In the genomic region with DNA sequence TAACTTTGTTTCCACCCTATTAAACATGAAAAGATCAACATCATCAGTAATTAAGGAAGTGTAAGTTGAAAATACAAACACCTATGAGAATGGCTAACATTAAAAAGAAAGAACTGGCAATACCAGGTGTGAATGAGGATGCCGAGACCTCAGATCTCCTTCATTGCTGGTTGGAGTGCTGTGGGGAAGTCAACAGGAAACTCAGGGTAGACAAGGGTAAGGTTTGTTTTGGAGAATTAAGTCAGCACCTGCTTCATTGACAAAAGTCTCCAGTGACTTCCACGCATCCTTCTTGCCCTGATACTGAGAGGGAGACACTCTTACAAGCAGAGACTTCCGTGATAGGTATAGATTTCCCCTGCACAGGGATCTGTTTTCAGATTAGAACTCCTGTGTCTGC, we compare ENCODE assay signal across 24 cellular contexts.
"Had no signal": no experiment of that assay in that cellular context is flagged by ENCODE, and none has a peak within 500 bp of the region (broad histone marks: within the 10 kb centered on the region; RNA-seq: fewer than 3 reads in every experiment).

No MANE protein-coding gene starts in this region.

- H3K9me3 Mint-ChIP-seq: activated CD8-positive, alpha-beta T cell treated with anti-CD3 and anti-CD28 coated beads for 36 hours; activated naive CD8-positive, alpha-beta T cell treated with anti-CD3 and anti-CD28 coated beads, Interleukin-2, amount 50 U/mL, for 24 hours; activated T-helper 1 cell treated with anti-CD3 and anti-CD28 coated beads, Interleukin-12 subunit alpha, Interleukin-12 subunit beta, Interleukin-2, Interleukin-4 antibody, amounts not matched to agents 30 ng/mL and 10 ng/mL and 1 ng/mL, durations not matched to agents 14 hours and 24 hours and 36 hours; stimulated activated memory B cell treated with anti-CD40 and anti-IgM and Interleukin-4, amounts not matched to agents 10 μg/mL and 1 μg/mL and 100 μg/mL, for 72 hours had no signal

- H3K36me3 ChIP-seq: gastroesophageal sphincter, sigmoid colon, thoracic aorta, upper lobe of left lung had no signal

- H3K27me3 ChIP-seq: gastroesophageal sphincter, sigmoid colon, upper lobe of left lung had no signal

- H2AFZ ChIP-seq: parathyroid adenoma had no signal

- H3K9ac ChIP-seq: parathyroid adenoma had no signal

- H3K27ac Mint-ChIP-seq: activated CD4-positive, alpha-beta T cell treated with anti-CD3 and anti-CD28 coated beads, Interleukin-2, amount 10 ng/mL, durations not matched to agents 24 days and 14 days; activated CD8-positive, alpha-beta memory T cell treated with anti-CD3 and anti-CD28 coated beads, Interleukin-2, amount 10 ng/mL, durations not matched to agents 7 days and 5 days; activated CD8-positive, alpha-beta T cell treated with anti-CD3 and anti-CD28 coated beads for 36 hours; activated naive CD8-positive, alpha-beta T cell treated with anti-CD3 and anti-CD28 coated beads, Interleukin-2, amount 50 U/mL, for 24 hours; activated T-helper 1 cell treated with anti-CD3 and anti-CD28 coated beads, Interleukin-12 subunit alpha, Interleukin-12 subunit beta, Interleukin-2, Interleukin-4 antibody, amounts not matched to agents 30 ng/mL and 10 ng/mL and 1 ng/mL, durations not matched to agents 14 hours and 24 hours and 36 hours; T-helper 17 cell had no signal

- H3K79me2 ChIP-seq: parathyroid adenoma had no signal

- H3K27ac ChIP-seq: coronary artery, epithelial cell of prostate, gastroesophageal sphincter, parathyroid adenoma, sigmoid colon, thoracic aorta, upper lobe of left lung had no signal

- H3K4me1 ChIP-seq: gastroesophageal sphincter, parathyroid adenoma, sigmoid colon had no signal

- ATAC-seq: activated CD4-positive, CD25-positive, alpha-beta regulatory T cell treated with anti-CD3 and anti-CD28 coated beads, Interleukin-2, amount 50 U/mL, for 24 hours; activated CD8-positive, alpha-beta memory T cell treated with anti-CD3 and anti-CD28 coated beads, Interleukin-2, amount 10 ng/mL, durations not matched to agents 7 days and 5 days; activated CD8-positive, alpha-beta T cell treated with anti-CD3 and anti-CD28 coated beads for 36 hours; activated naive CD8-positive, alpha-beta T cell treated with anti-CD3 and anti-CD28 coated beads, Interleukin-2, amount 50 U/mL, for 24 hours; gastroesophageal sphincter; stimulated activated memory B cell treated with anti-CD40 and anti-IgM and Interleukin-4, amounts not matched to agents 10 μg/mL and 1 μg/mL and 100 μg/mL, for 72 hours; T-helper 17 cell had no signal

- H3K27me3 Mint-ChIP-seq: activated CD4-positive, alpha-beta T cell treated with anti-CD3 and anti-CD28 coated beads, Interleukin-2, amount 10 ng/mL, durations not matched to agents 24 days and 14 days; activated CD8-positive, alpha-beta memory T cell treated with anti-CD3 and anti-CD28 coated beads, Interleukin-2, amount 10 ng/mL, durations not matched to agents 7 days and 5 days; activated CD8-positive, alpha-beta T cell treated with anti-CD3 and anti-CD28 coated beads for 36 hours; activated naive CD8-positive, alpha-beta T cell treated with anti-CD3 and anti-CD28 coated beads, Interleukin-2, amount 50 U/mL, for 24 hours; stimulated activated memory B cell treated with anti-CD40 and anti-IgM and Interleukin-4, amounts not matched to agents 10 μg/mL and 1 μg/mL and 100 μg/mL, for 72 hours had no signal

- H3K4me3 Mint-ChIP-seq: activated CD4-positive, alpha-beta T cell treated with anti-CD3 and anti-CD28 coated beads, Interleukin-2, amount 10 ng/mL, durations not matched to agents 24 days and 14 days; activated CD8-positive, alpha-beta memory T cell treated with anti-CD3 and anti-CD28 coated beads, Interleukin-2, amount 10 ng/mL, durations not matched to agents 7 days and 5 days; activated CD8-positive, alpha-beta T cell treated with anti-CD3 and anti-CD28 coated beads for 36 hours; activated naive CD8-positive, alpha-beta T cell treated with anti-CD3 and anti-CD28 coated beads, Interleukin-2, amount 50 U/mL, for 24 hours; activated T-helper 1 cell treated with anti-CD3 and anti-CD28 coated beads, Interleukin-12 subunit alpha, Interleukin-12 subunit beta, Interleukin-2, Interleukin-4 antibody, amounts not matched to agents 30 ng/mL and 10 ng/mL and 1 ng/mL, durations not matched to agents 14 hours and 24 hours and 36 hours; stimulated activated memory B cell treated with anti-CD40 and anti-IgM and Interleukin-4, amounts not matched to agents 10 μg/mL and 1 μg/mL and 100 μg/mL, for 72 hours; T-helper 17 cell had no signal

- H3K4me2 ChIP-seq: smooth muscle cell had no signal

- H3K9me3 ChIP-seq: gastroesophageal sphincter, sigmoid colon, thoracic aorta, upper lobe of left lung had no signal

- H3K4me3 ChIP-seq: coronary artery, gastroesophageal sphincter, sigmoid colon, smooth muscle cell, thoracic aorta, upper lobe of left lung had no signal

- DNase-seq: activated CD4-positive, alpha-beta T cell treated with anti-CD3 and anti-CD28 coated beads, Interleukin-2, amount 10 ng/mL, durations not matched to agents 24 days and 14 days; activated CD8-positive, alpha-beta memory T cell treated with anti-CD3 and anti-CD28 coated beads, Interleukin-2, amount 10 ng/mL, durations not matched to agents 7 days and 5 days; activated CD8-positive, alpha-beta T cell treated with anti-CD3 and anti-CD28 coated beads for 36 hours; activated gamma-delta T cell; activated naive CD4-positive, alpha-beta T cell treated with anti-CD3 and anti-CD28 coated beads, Interleukin-2, amount 50 U/mL, for 16 hours; activated naive CD8-positive, alpha-beta T cell treated with anti-CD3 and anti-CD28 coated beads, Interleukin-2, amount 50 U/mL, for 24 hours; cerebellar nuclear complex; head of caudate nucleus; hypothalamus; mesenchymal stem cell; nucleus accumbens; sigmoid colon; stimulated activated CD4-positive, alpha-beta T cell treated with anti-CD3 and anti-CD28 coated beads, Interleukin-15, amount 100 ng/mL, for 24 hours; T-helper 17 cell; upper lobe of left lung had no signal
